In genomic region chr5:18052569-18052968, GRCh38 we compare ENCODE assay signal across 20 cellular contexts.
DNase-seq lines count a peak whose midpoint lies in the region; ATAC-seq and TF ChIP-seq lines count a peak whose summit lies in the region.
"Had no signal": no experiment of that assay in that cellular context is flagged by ENCODE, and none has a peak within 500 bp of the region (broad histone marks: within the 10 kb centered on the region; RNA-seq: fewer than 3 reads in every experiment).

No MANE protein-coding gene starts in this region.

- H3K27me3 Mint-ChIP-seq in chondrocyte (ENCODE audit: low read depth), result no peaks in the 10 kb centered on the region
- H3K27me3 Mint-ChIP-seq in nephron progenitor cell (ENCODE audit: low read depth, poor library complexity), result no peaks in the 10 kb centered on the region
- H3K27me3 Mint-ChIP-seq: CD4-positive, CD25-positive, alpha-beta regulatory T cell; CD8-positive, alpha-beta memory T cell had no signal

- no peaks in the 10 kb centered on the region for H3K4me1 Mint-ChIP-seq in chondrocyte (ENCODE audit: low read depth)
- H3K4me1 Mint-ChIP-seq in nephron progenitor cell, result peaks cover 50% of the 10 kb centered on the region
- H3K4me1 Mint-ChIP-seq: CD4-positive, CD25-positive, alpha-beta regulatory T cell; CD8-positive, alpha-beta memory T cell had no signal

- POLR2A ChIA-PET in PC-3 (lab: Charles Lee; ENCODE audit: unreplicated experiment), result no interaction called here

- no peaks in the 10 kb centered on the region for H3K79me2 ChIP-seq in PC-3 (ENCODE audit: low read length)

- H3K9me2 ChIP-seq in PC-3 (replicated peaks; ENCODE audit: low read length), result no peaks in the 10 kb centered on the region

- H3K4me3 Mint-ChIP-seq in chondrocyte (ENCODE audit: unreplicated experiment) (no peak overlapping the region), nephron progenitor cell (no peak overlapping the region)
- H3K4me3 Mint-ChIP-seq: CD4-positive, CD25-positive, alpha-beta regulatory T cell; CD8-positive, alpha-beta memory T cell; IgD-negative memory B cell had no signal

- no peaks in the 10 kb centered on the region for H3K36me3 Mint-ChIP-seq in chondrocyte (ENCODE audit: low read depth)
- no peaks in the 10 kb centered on the region for H3K36me3 Mint-ChIP-seq in nephron progenitor cell (ENCODE audit: low read depth)
- H3K36me3 Mint-ChIP-seq: CD4-positive, CD25-positive, alpha-beta regulatory T cell; CD8-positive, alpha-beta memory T cell; IgD-negative memory B cell had no signal

- no peak overlapping the region for H3K9ac ChIP-seq in PC-3 (ENCODE audit: low read length)
- H3K9ac ChIP-seq: GM23248 had no signal

- peak; percentile 40; the same call in 1 of the 2 replicates for TF ChIP-seq CTCF in PC-3 (conservative IDR thresholded peaks at IDR 0.05; ENCODE audit: low read depth, low read length)
- TF ChIP-seq CTCF in chondrocyte (IDR thresholded peaks at IDR 0.05), result peak; percentile 56
- TF ChIP-seq CTCF in nephron progenitor cell (IDR thresholded peaks at IDR 0.05), result no peak

- no peak overlapping the region for H3K4me3 ChIP-seq in PC-3 (ENCODE audit: low read length)
- H3K4me3 ChIP-seq: GM12878, GM23248, HAP-1 had no signal

- no peak overlapping the region for H3K4me2 ChIP-seq in PC-3 (ENCODE audit: low read length)

- DNase-seq in PC-3 (no peak), chondrocyte (ENCODE audit: low spot score) (no peak), nephron progenitor cell (no peak), NAMALWA (ENCODE audit: low spot score) (no peak), retina (no peak), mesenteric fat pad (ENCODE audit: low spot score) (no peak)
- DNase-seq: ACHN; BE2C; C1 segment of cervical spinal cord; CD4-positive, CD25-positive, alpha-beta regulatory T cell; CD8-positive, alpha-beta memory T cell; COR-L47; DMS 273 treated with DMSO at 0.1 percent for 48 hours; DMS53; DND-41; EL; GM23248 had no signal

- H2AFZ ChIP-seq in PC-3 (ENCODE audit: low read length), result no peak overlapping the region; the same call in 1 of the 2 replicates
- H2AFZ ChIP-seq: GM23248 had no signal

- no peaks in the 10 kb centered on the region for H3K9me3 ChIP-seq in PC-3 (ENCODE audit: low read length)
- H3K9me3 ChIP-seq: BE2C had no signal

- H3K9me3 Mint-ChIP-seq in chondrocyte (ENCODE audit: low read depth) (no peaks in the 10 kb centered on the region), nephron progenitor cell (no peaks in the 10 kb centered on the region)

- H4K20me1 ChIP-seq in PC-3 (ENCODE audit: low read length), result no peaks in the 10 kb centered on the region

- intact Hi-C loops in PC-3 (cut with micrococcal nuclease), result no loop called here

- H3K36me3 ChIP-seq in PC-3 (ENCODE audit: low read depth, low read length), result no peaks in the 10 kb centered on the region
- H3K36me3 ChIP-seq: BE2C, HAP-1 had no signal

- CTCF ChIA-PET in PC-3 (lab: Charles Lee), result no interaction called here

- BruUV-seq in PC-3 (replicated peaks; lab: Mats Ljungman, UMichigan), result no TSS peak

- no peak for ATAC-seq in PC-3
- ATAC-seq: GM12878 had no signal

- H3K4me1 ChIP-seq in PC-3 (ENCODE audit: insufficient read depth, low read length), result peaks cover 13% of the 10 kb centered on the region
- H3K4me1 ChIP-seq: BE2C, HAP-1 had no signal

- no peak overlapping the region for H3K27ac ChIP-seq in PC-3 (ENCODE audit: low read length)
- H3K27ac ChIP-seq: GM23248 had no signal

- no peaks in the 10 kb centered on the region for H3K27me3 ChIP-seq in PC-3 (ENCODE audit: low read length)
- H3K27me3 ChIP-seq: BE2C had no signal

- H3F3A ChIP-seq in PC-3 (ENCODE audit: low read length, unreplicated experiment), result no peaks in the 10 kb centered on the region

- H3K27ac Mint-ChIP-seq in chondrocyte (ENCODE audit: unreplicated experiment) (no peak overlapping the region), nephron progenitor cell (peak overlapping the region; percentile 90)
- H3K27ac Mint-ChIP-seq: CD4-positive, CD25-positive, alpha-beta regulatory T cell; CD8-positive, alpha-beta memory T cell had no signal
